1 cellular context compared by ENCODE assay signal in genomic region chr4:153725811-153726154, GRCh38.
TF ChIP-seq lines count a peak whose summit lies in the region.

No MANE protein-coding gene starts in this region.

TF ChIP-seq in HepG2, 621 proteins besides CTCF, POLR2A, EP300 and RAD21 (continued from another document):
- no peak for TF ChIP-seq ZNF781 (CRISPR knock-in tag; IDR thresholded peaks at IDR 0.05; ENCODE audit: borderline replicate concordance, not compliant biosample characterization)
- TF ChIP-seq IRF2 (CRISPR knock-in tag; IDR thresholded peaks at IDR 0.05) = no peak
- no peak for TF ChIP-seq MLX (CRISPR knock-in tag; IDR thresholded peaks at IDR 0.05)
